ENCODE assay signal across 9 cellular contexts in genomic region chr17:43780135-43780534, GRCh38. TPM values are rescaled to one million over a fixed set of nuclear protein-coding genes. Genes with fewer than 3 reads are reported as not detected.
DNase-seq lines count a peak whose midpoint lies in the region; ATAC-seq and TF ChIP-seq lines count a peak whose summit lies in the region.
"Had no signal": no experiment of that assay in that cellular context is flagged by ENCODE, and none has a peak within 500 bp of the region (broad histone marks: within the 10 kb centered on the region; RNA-seq: fewer than 3 reads in every experiment).

Gene CFAP97D1, plus strand, starts transcription at chr17:43780435. Its CDS starts 28 bp downstream, at chr17:43780463.

- H3K36me3 ChIP-seq in brain microvascular endothelial cell (replicated peaks) (peaks cover 14% of the 10 kb centered on the region), lung (ENCODE audit: control insufficient read depth in 2 of 2, insufficient read depth in 2 of 2, low read length in 2 of 2) (peaks cover 0 to 9% of the 10 kb centered on the region in 2 donors), tibial nerve (peaks cover 0 to 15% (median 0%) of the 10 kb centered on the region in 3 donors)

- H3K9me3 Mint-ChIP-seq in activated T-cell treated with anti-CD3 and anti-CD28 coated beads, Interleukin-2, amount 50 U/mL, for 72 hours = no peaks in the 10 kb centered on the region

- peaks cover 3 to 18% of the 10 kb centered on the region in 2 donors for H3K4me1 ChIP-seq in lung (ENCODE audit: control insufficient read depth in 2 of 2, insufficient read depth in 2 of 2, low read length in 2 of 2)
- peaks cover 0 to 40% (median 9%) of the 10 kb centered on the region in 4 donors for H3K4me1 ChIP-seq in tibial nerve

- H3K27ac ChIP-seq in brain microvascular endothelial cell (no peak within 1 kb of the TSS), lung (ENCODE audit: low read depth in 1 of 2, low read length in 1 of 2) (peak within 1 kb of the TSS; percentile 83 to 99), tibial nerve (peak within 1 kb of the TSS; percentile 99 to 100 (median 100))

- H3K27ac Mint-ChIP-seq in activated T-cell treated with anti-CD3 and anti-CD28 coated beads, Interleukin-2, amount 50 U/mL, for 72 hours = no peak within 1 kb of the TSS

- WGBS in lung, 2 donors = 29 to 39% methylated on average over 7 of the region's 7 CpGs
- WGBS in tibial nerve, 2 donors = 67 to 74% methylated on average over 7 of the region's 7 CpGs

- no peak for TF ChIP-seq CTCF in brain microvascular endothelial cell (IDR thresholded peaks at IDR 0.05; ENCODE audit: low read depth, low read length, missing control alignments)
- TF ChIP-seq CTCF in lung (IDR thresholded peaks at IDR 0.05; ENCODE audit: control extremely low read depth, extremely low read depth) = no peak
- TF ChIP-seq CTCF in tibial nerve (IDR thresholded peaks at IDR 0.05) = no peak

- H3K27me3 Mint-ChIP-seq in activated T-cell treated with anti-CD3 and anti-CD28 coated beads, Interleukin-2, amount 50 U/mL, for 72 hours (ENCODE audit: low read depth) = peaks cover 36% of the 10 kb centered on the region

- no peaks in the 10 kb centered on the region for H3K9me3 ChIP-seq in lung (ENCODE audit: control insufficient read depth in 2 of 2, insufficient read depth in 1 of 2, low read length in 1 of 2)
- no peaks in the 10 kb centered on the region for H3K9me3 ChIP-seq in tibial nerve

- TF ChIP-seq EP300 in tibial nerve (IDR thresholded peaks at IDR 0.05) = no peak

- TF ChIP-seq POLR2A in tibial nerve (IDR thresholded peaks at IDR 0.05) = no peak

- DNase-seq in activated T-cell treated with anti-CD3 and anti-CD28 coated beads, Interleukin-2, amount 50 U/mL, for 72 hours = no peak
- no peak for DNase-seq in activated T-cell treated with anti-CD3 and anti-CD28 coated beads, Interleukin-2, amount 50 U/mL, for 48 hours
- DNase-seq in brain microvascular endothelial cell (no peak), lung (ENCODE audit: low spot score) (no peak), tibial nerve (ENCODE audit: low spot score in 2 of 2) (no peak), DMS79 treated with DMSO at 0.1 percent for 48 hours (lab: John Stamatoyannopoulos, UW) (no peak), T1000 (lab: John Stamatoyannopoulos, UW) (no peak), GM19238 (ENCODE audit: insufficient read length, low spot score) (no peak)
- DNase-seq: DND-41 had no signal

- no peak for ATAC-seq in activated T-cell treated with anti-CD3 and anti-CD28 coated beads, Interleukin-2, amount 50 U/mL, for 72 hours (replicated peaks in 1 of 2)
- ATAC-seq in lung (ENCODE audit: insufficient read depth, low FRiP score) = no peak

- peak within 1 kb of the TSS; percentile 81 for H3K4me3 ChIP-seq in brain microvascular endothelial cell (ENCODE audit: low read depth, low read length)
- H3K4me3 ChIP-seq in lung = no peak within 1 kb of the TSS
- H3K4me3 ChIP-seq in tibial nerve = peak within 1 kb of the TSS; percentile 90 to 100 (median 98)

- H3K4me3 Mint-ChIP-seq in activated T-cell treated with anti-CD3 and anti-CD28 coated beads, Interleukin-2, amount 50 U/mL, for 72 hours = peak within 1 kb of the TSS; percentile 81 to 85

- in situ Hi-C loops in brain microvascular endothelial cell (cut with HindIII; ENCODE audit: low pct_ligation_motif_present, low sequenced_read_pairs) = no loop called here

- no peaks in the 10 kb centered on the region for H3K36me3 Mint-ChIP-seq in activated T-cell treated with anti-CD3 and anti-CD28 coated beads, Interleukin-2, amount 50 U/mL, for 72 hours (ENCODE audit: insufficient read depth in 2 of 2)

- peaks cover 8% of the 10 kb centered on the region for H3K4me1 Mint-ChIP-seq in activated T-cell treated with anti-CD3 and anti-CD28 coated beads, Interleukin-2, amount 50 U/mL, for 72 hours (ENCODE audit: low read depth)

- no peaks in the 10 kb centered on the region for H3K27me3 ChIP-seq in brain microvascular endothelial cell (replicated peaks)
- no peaks in the 10 kb centered on the region for H3K27me3 ChIP-seq in lung (ENCODE audit: control insufficient read depth, insufficient read depth)
- H3K27me3 ChIP-seq in tibial nerve = no peaks in the 10 kb centered on the region

RNA-seq across cellular contexts. Expression of gene CFAP97D1, which starts in this region (rescaled TPM):
- not detected for total RNA-seq in activated T-cell treated with anti-CD3 and anti-CD28 coated beads, Interleukin-2, amount 50 U/mL, for 72 hours
- under 1 TPM in 1 of 2 donors, not detected in 1; 0.06 TPM for total RNA-seq in lung
- polyA plus RNA-seq in lung = under 1 TPM; 0.01 to 0.02 TPM
- under 1 TPM in 1 of 4 donors, not detected in 3; 0.42 TPM for total RNA-seq in tibial nerve
